Comparison of ENCODE assay signal across 1 cellular context in the genomic region with DNA sequence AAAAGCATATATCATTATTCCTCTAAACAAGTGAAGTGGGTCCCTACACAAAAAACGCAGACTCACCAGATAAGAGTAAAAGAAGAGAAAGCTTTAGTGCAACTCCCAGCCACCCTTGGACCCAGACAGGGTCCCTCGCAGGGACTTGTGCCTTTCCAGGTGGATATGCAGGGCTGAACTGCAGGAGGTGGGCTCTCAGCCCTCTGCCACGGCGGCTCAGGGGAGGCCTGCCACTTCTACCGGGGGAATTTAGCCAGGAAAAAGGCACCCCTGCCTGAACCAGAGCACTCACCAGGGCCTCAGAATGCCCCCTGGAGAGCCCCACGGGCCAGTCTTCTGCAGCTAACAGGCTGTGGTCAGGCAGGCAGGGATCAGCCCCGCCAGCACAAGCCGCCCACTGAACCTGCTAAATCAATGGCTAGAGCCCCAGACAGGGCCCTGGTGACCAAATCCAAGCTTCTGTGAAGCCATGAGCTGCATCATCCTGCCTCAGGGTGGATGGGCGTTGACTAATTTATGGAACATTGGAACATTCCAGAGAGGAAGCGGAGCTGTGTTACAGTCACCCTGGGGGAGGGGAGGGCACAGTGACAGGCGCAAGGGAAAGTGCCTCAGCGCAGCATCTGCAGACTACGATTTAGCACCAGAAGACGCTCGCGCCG.
TF ChIP-seq lines count a peak whose summit lies in the region.

No MANE protein-coding gene starts in this region.

TF ChIP-seq in H1, 55 proteins besides CTCF, POLR2A, EP300 and RAD21:
- peak; percentile 55; the same call in 1 of the 2 replicates for TF ChIP-seq TEAD4 (IDR thresholded peaks at IDR 0.05; ENCODE audit: low read depth, low read length)
- TF ChIP-seq CEBPB (IDR thresholded peaks at IDR 0.05; ENCODE audit: low read depth, low read length) = no peak
